In genomic region chr18:26663001-26663400, GRCh38 we compare ENCODE assay signal across 23 cellular contexts.
"Had no signal": no experiment of that assay in that cellular context is flagged by ENCODE, and none has a peak within 500 bp of the region (broad histone marks: within the 10 kb centered on the region; RNA-seq: fewer than 3 reads in every experiment).

No MANE protein-coding gene starts in this region.

- H2AFZ ChIP-seq: neural progenitor cell, parathyroid adenoma had no signal

- H3K4me2 ChIP-seq: neural progenitor cell had no signal

- H3K4me3 ChIP-seq: neural progenitor cell, ovary, psoas muscle, right lobe of liver, sigmoid colon, stomach, thoracic aorta, tibial artery, transverse colon, vagina had no signal

- H3K27me3 ChIP-seq: ovary, right lobe of liver, sigmoid colon, stomach, vagina had no signal

- DNase-seq: natural killer cell; occipital lobe; ovary; posterior cingulate gyrus; psoas muscle; right cardiac atrium; right lobe of liver; sigmoid colon; small intestine; stimulated activated CD4-positive, alpha-beta T cell treated with anti-CD3 and anti-CD28 coated beads, Interleukin-15, amount 100 ng/mL, for 24 hours; stimulated activated CD4-positive, alpha-beta T cell treated with anti-CD3 and anti-CD28 coated beads, Interleukin-2, amount 100 ng/mL, for 24 hours; stimulated activated CD4-positive, alpha-beta T cell treated with anti-CD3 and anti-CD28 coated beads, Interleukin-2, amount 100 ng/mL, for 48 hours; stimulated activated CD4-positive, alpha-beta T cell treated with anti-CD3 and anti-CD28 coated beads, Interleukin-4, amount 100 ng/mL, for 24 hours; stimulated activated naive B cell treated with anti-CD40 and anti-IgM and Interleukin-4, amounts not matched to agents 10 μg/mL and 1 μg/mL and 100 μg/mL, for 72 hours; stimulated activated naive CD4-positive, alpha-beta T cell treated with Interleukin-2 at 50 U/mL for 16 hours; stomach; tibial artery; transverse colon had no signal

- H3K79me2 ChIP-seq: parathyroid adenoma had no signal

- H3K36me3 ChIP-seq: neural progenitor cell, ovary, right lobe of liver, sigmoid colon, stomach, thoracic aorta, tibial artery, transverse colon, vagina had no signal

- H3K27ac ChIP-seq: neural progenitor cell, ovary, parathyroid adenoma, psoas muscle, right lobe of liver, sigmoid colon, stomach, thoracic aorta, tibial artery, transverse colon, vagina had no signal

- H3K4me1 ChIP-seq: parathyroid adenoma had no signal

- H3K9me3 ChIP-seq: ovary, psoas muscle, right lobe of liver, sigmoid colon, stomach, thoracic aorta, tibial artery, transverse colon, vagina had no signal

- ATAC-seq: natural killer cell; psoas muscle; right cardiac atrium; stimulated activated effector memory CD8-positive, alpha-beta T cell treated with anti-CD3 and anti-CD28 coated beads, Interleukin-12 subunit alpha, Interleukin-12 subunit beta, amount 100 ng/mL, for 72 hours; stimulated activated naive B cell treated with anti-CD40 and anti-IgM and Interleukin-4, amounts not matched to agents 10 μg/mL and 1 μg/mL and 100 μg/mL, for 72 hours had no signal

- H3K9ac ChIP-seq: neural progenitor cell, parathyroid adenoma had no signal
